ENCODE assay signal across 8 cellular contexts in the genomic region with DNA sequence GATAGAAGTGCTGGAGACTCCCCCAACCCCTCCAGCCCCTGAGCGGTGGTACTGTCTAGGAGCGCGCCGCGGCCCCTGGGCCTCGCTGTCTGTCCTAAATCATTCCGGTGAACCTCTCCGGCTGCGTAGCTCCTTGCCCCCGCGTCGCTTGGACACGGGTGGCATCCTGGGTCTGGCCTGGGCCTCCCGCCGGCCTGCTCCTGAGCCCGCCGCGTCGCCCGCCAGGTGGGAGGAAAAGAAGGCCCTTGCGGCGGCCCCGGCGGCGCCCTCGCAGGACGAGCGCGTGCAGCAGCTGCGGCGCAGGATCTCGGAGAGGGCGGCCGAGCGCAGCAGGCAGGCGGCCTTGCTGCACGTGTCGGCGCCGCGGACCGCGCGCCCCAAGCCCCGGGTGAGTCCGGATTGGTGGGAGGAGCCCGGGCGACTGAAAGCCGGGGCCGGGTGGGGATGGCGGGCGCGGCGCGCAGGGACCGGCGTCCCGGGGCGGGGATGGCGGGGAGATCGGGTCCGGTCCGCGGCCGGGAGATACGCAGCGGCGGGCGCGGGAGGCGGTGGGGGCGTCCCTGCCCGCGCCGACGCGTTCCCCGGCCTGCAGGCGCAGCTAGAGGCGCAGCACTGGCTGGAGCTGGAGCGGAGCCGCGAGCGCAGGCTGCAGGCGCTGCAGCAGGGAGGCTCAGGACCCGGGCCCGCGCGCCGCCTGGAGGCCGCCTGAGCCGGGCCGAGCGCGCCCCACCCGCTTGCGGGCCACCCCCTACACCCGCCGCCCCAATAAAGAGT. TPM values are rescaled to one million over a fixed set of nuclear protein-coding genes. Genes with fewer than 3 reads are reported as not detected.
DNase-seq lines count a peak whose midpoint lies in the region; ATAC-seq and TF ChIP-seq lines count a peak whose summit lies in the region.

No MANE protein-coding gene starts in this region.

- TF ChIP-seq POLR2A in heart left ventricle (IDR thresholded peaks at IDR 0.05) = no peak

- peak overlapping the region; percentile 68 for H3K4me3 Mint-ChIP-seq in activated naive CD8-positive, alpha-beta T cell treated with anti-CD3 and anti-CD28 coated beads, Interleukin-2, amount 50 U/mL, for 24 hours
- peak overlapping the region; percentile 85 for H3K4me3 Mint-ChIP-seq in type B pancreatic cell

- H3K27me3 ChIP-seq in HUES64 (ENCODE audit: insufficient read depth, low read length) = peaks cover 30% of the 10 kb centered on the region
- H3K27me3 ChIP-seq in heart left ventricle = peaks cover 0 to 12% (median 0%) of the 10 kb centered on the region in 9 donors

- no peaks in the 10 kb centered on the region for H3K36me3 Mint-ChIP-seq in activated naive CD8-positive, alpha-beta T cell treated with anti-CD3 and anti-CD28 coated beads, Interleukin-2, amount 50 U/mL, for 24 hours (ENCODE audit: low read depth)
- H3K36me3 Mint-ChIP-seq in type B pancreatic cell = no peaks in the 10 kb centered on the region

- H3K4me3 ChIP-seq in HUES64 (ENCODE audit: low read length) (peak overlapping the region; percentile 50), heart left ventricle (peak overlapping the region; percentile 35 to 80 (median 60))

- TF ChIP-seq CTCF in heart left ventricle (IDR thresholded peaks at IDR 0.05) (peak in 11 of 12 donors; percentile 33 to 79 (median 66)), type B pancreatic cell (conservative IDR thresholded peaks at IDR 0.05) (peak; percentile 74)

- H3K27me3 Mint-ChIP-seq in activated naive CD8-positive, alpha-beta T cell treated with anti-CD3 and anti-CD28 coated beads, Interleukin-2, amount 50 U/mL, for 24 hours = peaks cover 5% of the 10 kb centered on the region
- H3K27me3 Mint-ChIP-seq in type B pancreatic cell = peaks cover 12% of the 10 kb centered on the region

- no peaks in the 10 kb centered on the region for H3K9me3 ChIP-seq in HUES64 (ENCODE audit: insufficient read depth, low read depth, low read length)
- H3K9me3 ChIP-seq in heart left ventricle = no peaks in the 10 kb centered on the region

- ATAC-seq in GM21390 (IDR thresholded peaks at IDR 0.05; ENCODE audit: unreplicated experiment) (peak; percentile 78), heart left ventricle (peak; percentile 68 to 96 (median 90))
- ATAC-seq in activated naive CD8-positive, alpha-beta T cell treated with anti-CD3 and anti-CD28 coated beads, Interleukin-2, amount 50 U/mL, for 24 hours = peak; percentile 95

- H3K4me1 ChIP-seq in HUES64 (ENCODE audit: insufficient read depth, low read length) = peaks cover 9% of the 10 kb centered on the region; the same call in 1 of the 2 replicates
- peaks cover 0 to 18% (median 11%) of the 10 kb centered on the region in 12 donors for H3K4me1 ChIP-seq in heart left ventricle

- DNase-seq in D341Med (ENCODE audit: low spot score) (peak; percentile 94), SKM-1 (lab: John Stamatoyannopoulos, UW; ENCODE audit: unreplicated experiment) (peak; percentile 40), heart left ventricle (peak; percentile 67 to 84 (median 73)), pons (ENCODE audit: low spot score) (peak; percentile 52), type B pancreatic cell (ENCODE audit: extremely low spot score, unreplicated experiment) (peak; percentile 79)
- peak; percentile 67 for DNase-seq in activated naive CD8-positive, alpha-beta T cell treated with anti-CD3 and anti-CD28 coated beads, Interleukin-2, amount 50 U/mL, for 24 hours

- H3K9ac ChIP-seq in HUES64 (ENCODE audit: low read depth, low read length) = peak overlapping the region; percentile 79

- intact Hi-C loops in heart left ventricle (cut with DNase I) = loop anchor here in 9 of 10 donors (2.0 to 10.0 kb wide), 8 partner anchors 72 to 245 kb away; partner anchors contain the start of genes FAM193A (in 3 of the 9), HAUS3 (in 1 of the 9) and POLN (in 1 of the 9)

- H3K9me3 Mint-ChIP-seq in activated naive CD8-positive, alpha-beta T cell treated with anti-CD3 and anti-CD28 coated beads, Interleukin-2, amount 50 U/mL, for 24 hours = no peaks in the 10 kb centered on the region
- H3K9me3 Mint-ChIP-seq in type B pancreatic cell = no peaks in the 10 kb centered on the region

- no peak overlapping the region for H3K27ac Mint-ChIP-seq in activated naive CD8-positive, alpha-beta T cell treated with anti-CD3 and anti-CD28 coated beads, Interleukin-2, amount 50 U/mL, for 24 hours
- H3K27ac Mint-ChIP-seq in type B pancreatic cell = no peak overlapping the region

- H3K27ac ChIP-seq in HUES64 (ENCODE audit: low read depth, low read length) = no peak overlapping the region
- H3K27ac ChIP-seq in heart left ventricle = peak overlapping the region in 9 of 12 donors; percentile 6 to 78 (median 62)

- peaks cover 16% of the 10 kb centered on the region for H3K4me1 Mint-ChIP-seq in activated naive CD8-positive, alpha-beta T cell treated with anti-CD3 and anti-CD28 coated beads, Interleukin-2, amount 50 U/mL, for 24 hours
- H3K4me1 Mint-ChIP-seq in type B pancreatic cell (ENCODE audit: unreplicated experiment) = peaks cover 6% of the 10 kb centered on the region

- WGBS in HUES64 = 3% methylated on average over 99 of the region's 99 CpGs
- 4 to 15% (median 6%) methylated on average over 26 to 99 of the region's 99 CpGs for WGBS in heart left ventricle, 4 donors

- no peaks in the 10 kb centered on the region for H3K36me3 ChIP-seq in HUES64 (ENCODE audit: insufficient read depth, low read length)
- no peaks in the 10 kb centered on the region for H3K36me3 ChIP-seq in heart left ventricle

RNA-seq across cellular contexts. Expression of gene RNF4, which starts 6.5 kb away (rescaled TPM):
- polyA plus RNA-seq in HUES64 (2013, experiment 1 of 2) = 61.2 TPM
- polyA plus RNA-seq in HUES64 (2013, experiment 2 of 2) = 65.6 TPM
- total RNA-seq in heart left ventricle (10 to 100 TPM; 24.3 to 45.7 (median 30.8) TPM), type B pancreatic cell (ENCODE audit: low replicate concordance) (55.9 and 61.4 TPM in 2 replicates)
- 10 to 100 TPM; 10.6 to 36.3 TPM for polyA plus RNA-seq in heart left ventricle

RNA-seq across cellular contexts. Expression of gene CFAP99, which starts 43.6 kb away (rescaled TPM):
- polyA plus RNA-seq in HUES64 (2013, experiment 1 of 2) = not detected
- polyA plus RNA-seq in HUES64 (2013, experiment 2 of 2) = not detected
- total RNA-seq in heart left ventricle = not detected
- not detected for polyA plus RNA-seq in heart left ventricle
- 0.43 and 1.1 TPM in 2 replicates for total RNA-seq in type B pancreatic cell (ENCODE audit: low replicate concordance)

RNA-seq across cellular contexts. Expression of gene ZFYVE28, which starts 44.0 kb away (rescaled TPM):
- polyA plus RNA-seq in HUES64 (2013, experiment 1 of 2) = 0.50 TPM
- polyA plus RNA-seq in HUES64 (2013, experiment 2 of 2) = 0.44 TPM
- total RNA-seq in heart left ventricle = 10 to 100 TPM in 2 of 9 donors, 1 to 10 TPM in 7; 2.6 to 11.9 (median 5.6) TPM
- 1 to 10 TPM; 4.3 to 5.0 TPM for polyA plus RNA-seq in heart left ventricle
- 3.6 and 7.0 TPM in 2 replicates for total RNA-seq in type B pancreatic cell (ENCODE audit: low replicate concordance)

Comparison
In these comparisons a context has a peak if more than half of its experiments do, and no peak if none do; other contexts are left out.
1. DNase-seq: peak in every context shown above with its lines; median percentile 94 in D341Med; 79 in type B pancreatic cell; 73 in heart left ventricle; 67 in activated naive CD8-positive, alpha-beta T cell treated with anti-CD3 and anti-CD28 coated beads, Interleukin-2, amount 50 U/mL, for 24 hours; 52 in pons; 40 in SKM-1.